In the genomic region with DNA sequence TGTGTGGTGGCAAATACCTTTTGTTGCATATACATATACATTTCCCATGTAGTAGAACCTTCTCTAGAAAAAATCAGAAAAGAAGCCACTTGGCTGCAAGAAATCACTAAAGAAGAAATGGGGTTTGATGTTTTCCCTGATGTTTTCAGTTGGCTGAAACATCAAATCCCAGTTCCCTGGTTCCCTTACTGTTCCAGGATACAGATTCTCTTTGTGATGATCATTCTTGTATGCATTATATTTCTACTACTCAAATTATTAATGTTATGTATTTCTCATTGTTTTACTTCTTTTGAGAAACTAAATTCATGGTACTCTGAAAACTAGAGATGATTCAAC, we compare ENCODE assay signal across 7 cellular contexts. TPM values are rescaled to one million over a fixed set of nuclear protein-coding genes. Genes with fewer than 3 reads are reported as not detected.
A peak's percentile ranks its signal among the peaks of the same experiment; 100 is the strongest.
DNase-seq lines count a peak whose midpoint lies in the region; ATAC-seq and TF ChIP-seq lines count a peak whose summit lies in the region.

No MANE protein-coding gene starts in this region.

- no peaks in the 10 kb centered on the region for H3K36me3 ChIP-seq in H7 (replicated peaks; ENCODE audit: control insufficient read depth, insufficient read depth, low read length)
- H3K36me3 ChIP-seq in SJCRH30, result no peaks in the 10 kb centered on the region
- H3K36me3 ChIP-seq in iPS-15b (ENCODE audit: control insufficient read depth, insufficient read depth, low read length), result no peaks in the 10 kb centered on the region
- no peaks in the 10 kb centered on the region for H3K36me3 ChIP-seq in stomach

- H3K4me1 ChIP-seq in SJCRH30, result 0 out of 2 replicates have a peak, but pooled peaks cover 6% of the 10 kb centered on the region
- no peaks in the 10 kb centered on the region for H3K4me1 ChIP-seq in iPS-15b (ENCODE audit: control insufficient read depth, insufficient read depth, low read length)
- peaks cover 0 to 19% (median 18%) of the 10 kb centered on the region in 4 donors for H3K4me1 ChIP-seq in stomach

- H3K9me3 ChIP-seq in SJCRH30 (replicated peaks) (no peaks in the 10 kb centered on the region), iPS-15b (ENCODE audit: control insufficient read depth, insufficient read depth, low read length) (no peaks in the 10 kb centered on the region), stomach (peaks cover 0 to 15% (median 5%) of the 10 kb centered on the region in 4 donors)

- H3K27ac ChIP-seq in SJCRH30 (peak overlapping the region; percentile 100), stomach (peak overlapping the region in 4 of 5 donors; percentile 88 to 98 (median 91))

- H3K9ac ChIP-seq in iPS-15b (ENCODE audit: low read depth, low read length), result no peak overlapping the region

- no peak for TF ChIP-seq EP300 in stomach (IDR thresholded peaks at IDR 0.05)

- TF ChIP-seq CTCF in stomach (IDR thresholded peaks at IDR 0.05), result no peak

- TF ChIP-seq POLR2A in stomach (IDR thresholded peaks at IDR 0.05), result no peak

- ATAC-seq in GM21723 (IDR thresholded peaks at IDR 0.05; ENCODE audit: unreplicated experiment), result no peak

- DNase-seq in H7 (no peak), SJCRH30 (no peak), stomach (no peak), NCI-H774 (lab: John Stamatoyannopoulos, UW) (no peak)
- DNase-seq in stimulated activated CD4-positive, alpha-beta T cell treated with anti-CD3 and anti-CD28 coated beads, Interleukin-4, amount 100 ng/mL, for 4 hours, result no peak

- intact Hi-C loops in stomach (cut with DNase I; ENCODE audit: low total_unique reads), result no loop called here

- H3K4me3 ChIP-seq in H7 (ENCODE audit: insufficient read depth, low read depth, low read length), result peak overlapping the region; percentile 51; the same call in 1 of the 2 replicates
- H3K4me3 ChIP-seq in SJCRH30, result peak overlapping the region; percentile 52
- peak overlapping the region; percentile 47 for H3K4me3 ChIP-seq in iPS-15b (ENCODE audit: low read depth, low read length)
- H3K4me3 ChIP-seq in stomach, result peak overlapping the region; percentile 38 to 47 (median 46)

- H3K27me3 ChIP-seq in H7 (ENCODE audit: control insufficient read depth, insufficient read depth, low read length) (no peaks in the 10 kb centered on the region), SJCRH30 (no peaks in the 10 kb centered on the region), iPS-15b (ENCODE audit: control insufficient read depth, insufficient read depth, low read length) (no peaks in the 10 kb centered on the region), stomach (no peaks in the 10 kb centered on the region)

RNA-seq across cellular contexts. Expression of a gene that starts 7.6 kb away (rescaled TPM):
- total RNA-seq in H7 (2014; rRNA removed; shearing (Covaris generic)), result under 0.01 TPM in 2 replicates
- total RNA-seq in SJCRH30 (2014; rRNA removed; shearing (Covaris generic)), result under 0.01 TPM in 2 replicates
- total RNA-seq in stomach, result 1,000 to 10,000 TPM in 1 of 5 donors, under 1 TPM in 4; under 0.01 to 9,966 (median under 0.01) TPM
- not detected for polyA plus RNA-seq in stomach

RNA-seq across cellular contexts. Expression of a gene that starts 18.3 kb away (rescaled TPM):
- total RNA-seq in H7 (2014; rRNA removed; shearing (Covaris generic)), result 59.5 and 92.3 TPM in 2 replicates
- total RNA-seq in SJCRH30 (2014; rRNA removed; shearing (Covaris generic)), result 12.6 and 19.4 TPM in 2 replicates
- total RNA-seq in stomach, result 100 to 1,000 TPM in 1 of 5 donors, 10 to 100 TPM in 4; 14.0 to 942 (median 49.1) TPM
- 10 to 100 TPM; 17.0 to 27.1 (median 26.2) TPM for polyA plus RNA-seq in stomach
